Comparison of ENCODE assay signal across 8 cellular contexts in genomic region chr1:119631433-119632102, GRCh38. TPM values are rescaled to one million over a fixed set of nuclear protein-coding genes. Genes with fewer than 3 reads are reported as not detected.
A peak's percentile ranks its signal among the peaks of the same experiment; 100 is the strongest.
DNase-seq lines count a peak whose midpoint lies in the region; ATAC-seq and FAIRE-seq lines count a peak whose summit lies in the region.

No MANE protein-coding gene starts in this region.

- H3K27ac Mint-ChIP-seq in activated T-helper 1 cell treated with anti-CD3 and anti-CD28 coated beads, Interleukin-12 subunit alpha, Interleukin-12 subunit beta, Interleukin-2, Interleukin-4 antibody, amounts not matched to agents 30 ng/mL and 10 ng/mL and 1 ng/mL, durations not matched to agents 14 hours and 24 hours and 36 hours, result no peak overlapping the region

- intact Hi-C loops in activated T-helper 1 cell treated with anti-CD3 and anti-CD28 coated beads, Interleukin-12 subunit alpha, Interleukin-12 subunit beta, Interleukin-2, Interleukin-4 antibody, amounts not matched to agents 30 ng/mL and 10 ng/mL and 1 ng/mL, durations not matched to agents 14 hours and 24 hours and 36 hours (cut with micrococcal nuclease), result no loop called here

- peak overlapping the region; percentile 13 for H3K27ac ChIP-seq in cingulate gyrus (ENCODE audit: low read depth, low read length)
- H3K27ac ChIP-seq in substantia nigra (ENCODE audit: low read depth, low read length, poor library complexity, severe bottlenecking), result peak overlapping the region; percentile 22

- no peak for ATAC-seq in GM18867 (IDR thresholded peaks at IDR 0.05; ENCODE audit: unreplicated experiment)
- no peak for ATAC-seq in GM19328 (IDR thresholded peaks at IDR 0.05; ENCODE audit: unreplicated experiment)

- H3K36me3 Mint-ChIP-seq in activated T-helper 1 cell treated with anti-CD3 and anti-CD28 coated beads, Interleukin-12 subunit alpha, Interleukin-12 subunit beta, Interleukin-2, Interleukin-4 antibody, amounts not matched to agents 30 ng/mL and 10 ng/mL and 1 ng/mL, durations not matched to agents 14 hours and 24 hours and 36 hours (ENCODE audit: low read depth), result no peaks in the 10 kb centered on the region

- H3K4me3 Mint-ChIP-seq in activated T-helper 1 cell treated with anti-CD3 and anti-CD28 coated beads, Interleukin-12 subunit alpha, Interleukin-12 subunit beta, Interleukin-2, Interleukin-4 antibody, amounts not matched to agents 30 ng/mL and 10 ng/mL and 1 ng/mL, durations not matched to agents 14 hours and 24 hours and 36 hours, result no peak overlapping the region

- H3K9me3 Mint-ChIP-seq in activated T-helper 1 cell treated with anti-CD3 and anti-CD28 coated beads, Interleukin-12 subunit alpha, Interleukin-12 subunit beta, Interleukin-2, Interleukin-4 antibody, amounts not matched to agents 30 ng/mL and 10 ng/mL and 1 ng/mL, durations not matched to agents 14 hours and 24 hours and 36 hours, result no peaks in the 10 kb centered on the region

- DNase-seq in GM19239 (ENCODE audit: insufficient read length, low spot score), result no peak
- peak; percentile 68 for DNase-seq in NCI-H146 (lab: John Stamatoyannopoulos, UW)
- peak; percentile 87 for DNase-seq in left kidney (ENCODE audit: low read depth, low spot score)
- peak in 45 of 49 donors; percentile 8 to 91 (median 45) for DNase-seq in substantia nigra (lab: John Stamatoyannopoulos, UW)
- DNase-seq in activated T-helper 1 cell treated with anti-CD3 and anti-CD28 coated beads, Interleukin-12 subunit alpha, Interleukin-12 subunit beta, Interleukin-2, Interleukin-4 antibody, amounts not matched to agents 30 ng/mL and 10 ng/mL and 1 ng/mL, durations not matched to agents 14 hours and 24 hours and 36 hours (ENCODE audit: low spot score), result no peak

- FAIRE-seq in GM19239 (lab: Jason Lieb, UNC), result peak; percentile 26

- peaks cover 51% of the 10 kb centered on the region for H3K27me3 Mint-ChIP-seq in activated T-helper 1 cell treated with anti-CD3 and anti-CD28 coated beads, Interleukin-12 subunit alpha, Interleukin-12 subunit beta, Interleukin-2, Interleukin-4 antibody, amounts not matched to agents 30 ng/mL and 10 ng/mL and 1 ng/mL, durations not matched to agents 14 hours and 24 hours and 36 hours (ENCODE audit: insufficient read depth)

- H3K4me1 Mint-ChIP-seq in activated T-helper 1 cell treated with anti-CD3 and anti-CD28 coated beads, Interleukin-12 subunit alpha, Interleukin-12 subunit beta, Interleukin-2, Interleukin-4 antibody, amounts not matched to agents 30 ng/mL and 10 ng/mL and 1 ng/mL, durations not matched to agents 14 hours and 24 hours and 36 hours (ENCODE audit: low read depth), result peaks cover 7% of the 10 kb centered on the region

RNA-seq across cellular contexts. Expression of gene ZNF697, which starts 16.5 kb away (rescaled TPM):
- total RNA-seq in activated T-helper 1 cell treated with anti-CD3 and anti-CD28 coated beads, Interleukin-12 subunit alpha, Interleukin-12 subunit beta, Interleukin-2, Interleukin-4 antibody, amounts not matched to agents 30 ng/mL and 10 ng/mL and 1 ng/mL, durations not matched to agents 14 hours and 24 hours and 36 hours, result 2.9 and 3.0 TPM in 2 replicates

Comparison
In these comparisons a context has a peak if more than half of its experiments do, and no peak if none do; other contexts are left out.
1. DNase-seq: peak in NCI-H146 (single experiment), left kidney (single experiment) and substantia nigra (45 of 49); none in GM19239 (single experiment) and activated T-helper 1 cell treated with anti-CD3 and anti-CD28 coated beads, Interleukin-12 subunit alpha, Interleukin-12 subunit beta, Interleukin-2, Interleukin-4 antibody, amounts not matched to agents 30 ng/mL and 10 ng/mL and 1 ng/mL, durations not matched to agents 14 hours and 24 hours and 36 hours (single experiment).